1 cellular context compared by ENCODE assay signal in the genomic region with DNA sequence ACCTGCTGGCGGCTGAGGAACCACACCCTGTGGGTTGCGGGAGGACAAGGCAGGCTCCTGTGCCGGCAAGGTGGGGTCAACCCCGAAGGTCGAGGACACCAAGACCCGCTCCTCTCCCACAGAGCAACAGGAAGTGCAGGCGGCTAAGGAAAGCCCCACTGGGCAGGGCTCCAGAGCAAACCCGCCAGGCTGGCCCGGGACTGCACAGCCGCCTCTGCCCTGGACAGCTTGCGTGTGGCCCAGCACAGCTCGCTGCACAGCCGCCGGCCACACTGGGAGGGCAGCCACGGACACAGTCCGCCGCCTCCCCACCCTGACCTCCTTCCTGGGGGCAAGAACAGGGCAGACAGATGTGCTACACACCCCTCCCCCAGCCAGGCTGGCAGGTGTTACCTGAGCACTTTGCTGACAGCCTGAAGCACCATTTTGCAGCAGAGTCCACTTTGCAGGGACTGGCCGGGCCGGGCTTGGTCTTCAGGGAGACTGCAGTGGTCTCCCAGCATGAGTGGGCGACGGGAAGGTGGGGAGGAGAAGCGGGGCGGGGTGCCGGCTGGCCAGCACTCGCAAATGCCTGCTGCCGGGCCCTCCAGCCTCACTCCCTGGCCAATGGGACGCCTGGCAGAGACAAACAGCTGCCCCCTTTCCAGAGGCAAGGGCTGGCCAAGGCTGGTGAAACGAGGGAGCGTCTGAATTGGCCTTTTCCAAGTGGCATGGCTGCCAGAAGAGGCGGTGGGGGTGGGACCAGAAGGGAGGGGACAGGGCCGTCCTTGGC.
TF ChIP-seq lines count a peak whose summit lies in the region.

A gene with protein sequence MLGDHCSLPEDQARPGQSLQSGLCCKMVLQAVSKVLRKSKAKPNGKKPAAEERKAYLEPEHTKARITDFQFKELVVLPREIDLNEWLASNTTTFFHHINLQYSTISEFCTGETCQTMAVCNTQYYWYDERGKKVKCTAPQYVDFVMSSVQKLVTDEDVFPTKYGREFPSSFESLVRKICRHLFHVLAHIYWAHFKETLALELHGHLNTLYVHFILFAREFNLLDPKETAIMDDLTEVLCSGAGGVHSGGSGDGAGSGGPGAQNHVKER (minus strand): TSS at position 726 of the 772 bp plus-strand sequence. CDS start 223 bp downstream, at position 503.

TF ChIP-seq in GM12878, 131 proteins besides CTCF, POLR2A, EP300 and RAD21 (continued from another document):
- TF ChIP-seq, protein P1, sequence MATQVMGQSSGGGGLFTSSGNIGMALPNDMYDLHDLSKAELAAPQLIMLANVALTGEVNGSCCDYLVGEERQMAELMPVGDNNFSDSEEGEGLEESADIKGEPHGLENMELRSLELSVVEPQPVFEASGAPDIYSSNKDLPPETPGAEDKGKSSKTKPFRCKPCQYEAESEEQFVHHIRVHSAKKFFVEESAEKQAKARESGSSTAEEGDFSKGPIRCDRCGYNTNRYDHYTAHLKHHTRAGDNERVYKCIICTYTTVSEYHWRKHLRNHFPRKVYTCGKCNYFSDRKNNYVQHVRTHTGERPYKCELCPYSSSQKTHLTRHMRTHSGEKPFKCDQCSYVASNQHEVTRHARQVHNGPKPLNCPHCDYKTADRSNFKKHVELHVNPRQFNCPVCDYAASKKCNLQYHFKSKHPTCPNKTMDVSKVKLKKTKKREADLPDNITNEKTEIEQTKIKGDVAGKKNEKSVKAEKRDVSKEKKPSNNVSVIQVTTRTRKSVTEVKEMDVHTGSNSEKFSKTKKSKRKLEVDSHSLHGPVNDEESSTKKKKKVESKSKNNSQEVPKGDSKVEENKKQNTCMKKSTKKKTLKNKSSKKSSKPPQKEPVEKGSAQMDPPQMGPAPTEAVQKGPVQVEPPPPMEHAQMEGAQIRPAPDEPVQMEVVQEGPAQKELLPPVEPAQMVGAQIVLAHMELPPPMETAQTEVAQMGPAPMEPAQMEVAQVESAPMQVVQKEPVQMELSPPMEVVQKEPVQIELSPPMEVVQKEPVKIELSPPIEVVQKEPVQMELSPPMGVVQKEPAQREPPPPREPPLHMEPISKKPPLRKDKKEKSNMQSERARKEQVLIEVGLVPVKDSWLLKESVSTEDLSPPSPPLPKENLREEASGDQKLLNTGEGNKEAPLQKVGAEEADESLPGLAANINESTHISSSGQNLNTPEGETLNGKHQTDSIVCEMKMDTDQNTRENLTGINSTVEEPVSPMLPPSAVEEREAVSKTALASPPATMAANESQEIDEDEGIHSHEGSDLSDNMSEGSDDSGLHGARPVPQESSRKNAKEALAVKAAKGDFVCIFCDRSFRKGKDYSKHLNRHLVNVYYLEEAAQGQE (IDR thresholded peaks at IDR 0.05; ENCODE audit: low read depth, low read length): no peak
- TF ChIP-seq EZH2 (IDR thresholded peaks at IDR 0.05; ENCODE audit: borderline replicate concordance, control insufficient read depth, low read depth, low read length) (no peak), MEF2B (IDR thresholded peaks at IDR 0.05; ENCODE audit: partially characterized antibody, poor library complexity, severe bottlenecking) (no peak), ZBED1 (IDR thresholded peaks at IDR 0.05; ENCODE audit: borderline replicate concordance) (no peak), TCF12 (IDR thresholded peaks at IDR 0.05; ENCODE audit: low read depth, low read length) (0 out of 2 replicates have a peak, but pooled peaks have one; percentile 24), TBL1XR1 (IDR thresholded peaks at IDR 0.05; ENCODE audit: low read depth, low read length) (no peak), NFIC (IDR thresholded peaks at IDR 0.05; ENCODE audit: low read depth, low read length) (no peak), ZNF622 (IDR thresholded peaks at IDR 0.05) (no peak)
- TF ChIP-seq, protein P2, sequence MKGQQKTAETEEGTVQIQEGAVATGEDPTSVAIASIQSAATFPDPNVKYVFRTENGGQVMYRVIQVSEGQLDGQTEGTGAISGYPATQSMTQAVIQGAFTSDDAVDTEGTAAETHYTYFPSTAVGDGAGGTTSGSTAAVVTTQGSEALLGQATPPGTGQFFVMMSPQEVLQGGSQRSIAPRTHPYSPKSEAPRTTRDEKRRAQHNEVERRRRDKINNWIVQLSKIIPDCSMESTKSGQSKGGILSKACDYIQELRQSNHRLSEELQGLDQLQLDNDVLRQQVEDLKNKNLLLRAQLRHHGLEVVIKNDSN (IDR thresholded peaks at IDR 0.05; ENCODE audit: borderline replicate concordance, extremely low read length, insufficient read depth, low read depth, low read length): no peak
